8 cellular contexts compared by ENCODE assay signal in the genomic region with DNA sequence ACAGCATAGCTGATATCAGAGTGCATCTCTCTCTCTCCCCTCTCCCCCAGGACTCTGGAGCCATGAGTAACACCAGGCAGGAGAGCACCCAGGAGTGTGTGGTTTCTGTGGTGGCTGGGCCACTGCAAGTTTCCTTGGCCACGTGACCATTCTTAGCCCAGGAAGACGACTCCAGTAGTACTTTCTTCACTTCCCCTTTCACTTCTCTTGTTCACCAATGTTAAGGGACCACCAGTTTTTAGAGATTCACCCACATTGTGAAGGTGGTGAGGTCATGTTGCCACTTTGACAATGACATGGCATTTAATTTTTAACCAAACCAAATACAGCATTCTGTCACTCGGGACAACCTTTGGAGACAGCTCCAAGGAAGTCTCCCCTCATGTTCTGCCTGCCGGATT. TPM values are rescaled to one million over a fixed set of nuclear protein-coding genes. Genes with fewer than 3 reads are reported as not detected.
DNase-seq lines count a peak whose midpoint lies in the region; ATAC-seq and TF ChIP-seq lines count a peak whose summit lies in the region.

No MANE protein-coding gene starts in this region.

- intact Hi-C loops in A673 (cut with micrococcal nuclease; ENCODE audit: unreplicated experiment) (loop anchor here (5.0 kb wide), 2 partner anchors 42 to 718 kb away; no protein-coding TSS in a partner anchor), sciatic nerve (cut with DNase I) (no loop called here)

- TF ChIP-seq CTCF in A673 (conservative IDR thresholded peaks at IDR 0.05; ENCODE audit: low read depth, low read length) (no peak), progenitor cell of endocrine pancreas (IDR thresholded peaks at IDR 0.05; ENCODE audit: unreplicated experiment) (no peak)

- H3K27me3 ChIP-seq in A673 (replicated peaks; ENCODE audit: insufficient read depth, low read depth, low read length, poor library complexity), result no peaks in the 10 kb centered on the region

- H3K4me3 Mint-ChIP-seq in T-helper 17 cell (no peak overlapping the region), progenitor cell of endocrine pancreas (ENCODE audit: low read depth) (no peak overlapping the region)
- no peak overlapping the region for H3K4me3 Mint-ChIP-seq in activated CD8-positive, alpha-beta memory T cell treated with anti-CD3 and anti-CD28 coated beads, Interleukin-2, amount 10 ng/mL, durations not matched to agents 7 days and 5 days

- CTCF ChIA-PET in A673 (lab: Charles Lee), result no interaction called here
- CTCF ChIA-PET in activated CD8-positive, alpha-beta memory T cell treated with anti-CD3 and anti-CD28 coated beads, Interleukin-2, amount 10 ng/mL, durations not matched to agents 7 days and 5 days (lab: Charles Lee), result no interaction called here

- ATAC-seq in GM19025 (IDR thresholded peaks at IDR 0.05; ENCODE audit: low read depth, unreplicated experiment) (peak; percentile 91), HG03095 (IDR thresholded peaks at IDR 0.05; ENCODE audit: unreplicated experiment) (peak; percentile 85), T-helper 17 cell (peak; percentile 27), sciatic nerve (peak; percentile 72)
- ATAC-seq in activated CD8-positive, alpha-beta memory T cell treated with anti-CD3 and anti-CD28 coated beads, Interleukin-2, amount 10 ng/mL, durations not matched to agents 7 days and 5 days, result no peak

- H3K9me3 Mint-ChIP-seq in progenitor cell of endocrine pancreas (ENCODE audit: low read depth), result no peaks in the 10 kb centered on the region
- H3K9me3 Mint-ChIP-seq in activated CD8-positive, alpha-beta memory T cell treated with anti-CD3 and anti-CD28 coated beads, Interleukin-2, amount 10 ng/mL, durations not matched to agents 7 days and 5 days (ENCODE audit: low read depth), result no peaks in the 10 kb centered on the region

- POLR2A ChIA-PET in A673 (lab: Charles Lee; ENCODE audit: low non-redundant PET), result no interaction called here

- no peaks in the 10 kb centered on the region for H3K36me3 Mint-ChIP-seq in T-helper 17 cell (ENCODE audit: low read depth)
- no peaks in the 10 kb centered on the region for H3K36me3 Mint-ChIP-seq in progenitor cell of endocrine pancreas (ENCODE audit: insufficient read depth)
- H3K36me3 Mint-ChIP-seq in activated CD8-positive, alpha-beta memory T cell treated with anti-CD3 and anti-CD28 coated beads, Interleukin-2, amount 10 ng/mL, durations not matched to agents 7 days and 5 days, result no peaks in the 10 kb centered on the region

- H3K9me3 ChIP-seq in A673 (ENCODE audit: low read depth, low read length, poor library complexity, severe bottlenecking), result no peaks in the 10 kb centered on the region
- H3K9me3 ChIP-seq in T-helper 17 cell (ENCODE audit: control insufficient read depth, low read length, poor library complexity, severe bottlenecking), result no peaks in the 10 kb centered on the region

- H3K4me3 ChIP-seq in A673 (ENCODE audit: low read depth, low read length, poor library complexity, severe bottlenecking), result no peak overlapping the region

- peaks cover 51% of the 10 kb centered on the region for H3K4me1 ChIP-seq in A673 (ENCODE audit: insufficient read depth, low read length, poor library complexity, severe bottlenecking)

- DNase-seq in A673 (ENCODE audit: low spot score) (no peak), T-helper 17 cell (no peak), sciatic nerve (ENCODE audit: low spot score) (no peak), HuH-7.5 (ENCODE audit: low spot score) (no peak), progenitor cell of endocrine pancreas (ENCODE audit: low spot score, unreplicated experiment) (no peak)
- no peak for DNase-seq in activated CD8-positive, alpha-beta memory T cell treated with anti-CD3 and anti-CD28 coated beads, Interleukin-2, amount 10 ng/mL, durations not matched to agents 7 days and 5 days

- H3K36me3 ChIP-seq in A673 (ENCODE audit: insufficient read depth, low read length, poor library complexity, severe bottlenecking), result no peaks in the 10 kb centered on the region

- H3K27ac Mint-ChIP-seq in T-helper 17 cell (no peak overlapping the region), progenitor cell of endocrine pancreas (no peak overlapping the region)
- no peak overlapping the region for H3K27ac Mint-ChIP-seq in activated CD8-positive, alpha-beta memory T cell treated with anti-CD3 and anti-CD28 coated beads, Interleukin-2, amount 10 ng/mL, durations not matched to agents 7 days and 5 days

- no TSS peak for BruUV-seq in A673 (replicated peaks; lab: Mats Ljungman, UMichigan)

- H3K27me3 Mint-ChIP-seq in T-helper 17 cell, result no peaks in the 10 kb centered on the region
- H3K27me3 Mint-ChIP-seq in progenitor cell of endocrine pancreas, result peaks cover 3% of the 10 kb centered on the region
- H3K27me3 Mint-ChIP-seq in activated CD8-positive, alpha-beta memory T cell treated with anti-CD3 and anti-CD28 coated beads, Interleukin-2, amount 10 ng/mL, durations not matched to agents 7 days and 5 days, result no peaks in the 10 kb centered on the region

- H3K27ac ChIP-seq in A673 (ENCODE audit: low read depth, low read length, poor library complexity, severe bottlenecking), result peak overlapping the region; percentile 68

- H3K4me1 Mint-ChIP-seq in T-helper 17 cell (peaks cover 2% of the 10 kb centered on the region), progenitor cell of endocrine pancreas (ENCODE audit: low read depth) (peaks cover 14% of the 10 kb centered on the region)
- no peaks in the 10 kb centered on the region for H3K4me1 Mint-ChIP-seq in activated CD8-positive, alpha-beta memory T cell treated with anti-CD3 and anti-CD28 coated beads, Interleukin-2, amount 10 ng/mL, durations not matched to agents 7 days and 5 days

RNA-seq across cellular contexts. Expression of gene DAPK1, which starts 17.9 kb away (rescaled TPM):
- total RNA-seq in A673 (2021), result 380 and 386 TPM in 2 replicates
- total RNA-seq in T-helper 17 cell, result 1 to 10 TPM; 1.7 to 3.2 TPM
- 71.1 TPM for total RNA-seq in sciatic nerve
- 202 and 228 TPM in 2 replicates for total RNA-seq in progenitor cell of endocrine pancreas
- total RNA-seq in activated CD8-positive, alpha-beta memory T cell treated with anti-CD3 and anti-CD28 coated beads, Interleukin-2, amount 10 ng/mL, durations not matched to agents 7 days and 5 days, result 1 to 10 TPM; 1.2 to 6.8 TPM
